In genomic region chr14:58299665-58300202, GRCh38 we compare ENCODE assay signal across 8 cellular contexts. TPM values are rescaled to one million over a fixed set of nuclear protein-coding genes. Genes with fewer than 3 reads are reported as not detected.
DNase-seq lines count a peak whose midpoint lies in the region; ATAC-seq and TF ChIP-seq lines count a peak whose summit lies in the region.

No MANE protein-coding gene starts in this region.

- TF ChIP-seq CTCF in HFFc6 (IDR thresholded peaks at IDR 0.05): no peak

- H3K27me3 Mint-ChIP-seq in HFFc6 (ENCODE audit: insufficient read depth): no peaks in the 10 kb centered on the region
- H3K27me3 Mint-ChIP-seq in activated CD8-positive, alpha-beta T cell treated with anti-CD3 and anti-CD28 coated beads, Interleukin-2, amount 10 ng/mL, durations not matched to agents 7 days and 5 days (ENCODE audit: low read depth): no peaks in the 10 kb centered on the region

- H3K4me1 Mint-ChIP-seq in HFFc6 (ENCODE audit: low read depth): peaks cover 28% of the 10 kb centered on the region
- H3K4me1 Mint-ChIP-seq in activated CD8-positive, alpha-beta T cell treated with anti-CD3 and anti-CD28 coated beads, Interleukin-2, amount 10 ng/mL, durations not matched to agents 7 days and 5 days (ENCODE audit: low read depth): peaks cover 18% of the 10 kb centered on the region

- H3K4me2 ChIP-seq in BLaER1 treated with 17β-estradiol and CSF1 and Interleukin-3, amounts not matched to agents 10 nM and 100 nM: peak overlapping the region; percentile 68 to 93 (median 83)

- H3K4me1 ChIP-seq in BLaER1 treated with 17β-estradiol and CSF1 and Interleukin-3, amounts not matched to agents 10 nM and 100 nM: peaks cover 3 to 32% (median 23%) of the 10 kb centered on the region in 10 experiments; a peak in 19 of 20 replicates

- no peaks in the 10 kb centered on the region for H3K27me3 ChIP-seq in BLaER1 treated with 17β-estradiol and CSF1 and Interleukin-3, amounts not matched to agents 10 nM and 100 nM

- POLR2A ChIA-PET in activated CD8-positive, alpha-beta T cell treated with anti-CD3 and anti-CD28 coated beads, Interleukin-2, amount 10 ng/mL, durations not matched to agents 7 days and 5 days (lab: Charles Lee): interaction anchor here (0.8 to 4.7 kb wide), 9 partner anchors 13 to 127 kb away, joined by 3 to 47 read pairs (median 3); partner anchors contain the start of genes KIAA0586, PSMA3 and TIMM9

- peaks cover 27 to 51% (median 41%) of the 10 kb centered on the region in 11 experiments for H3K36me3 ChIP-seq in BLaER1 treated with 17β-estradiol and CSF1 and Interleukin-3, amounts not matched to agents 10 nM and 100 nM

- H4K20me1 ChIP-seq in BLaER1 treated with 17β-estradiol and CSF1 and Interleukin-3, amounts not matched to agents 10 nM and 100 nM: peaks cover 28 to 71% (median 33%) of the 10 kb centered on the region in 11 experiments

- peaks cover 4% of the 10 kb centered on the region for H3K36me3 Mint-ChIP-seq in HFFc6 (ENCODE audit: low read depth)
- peaks cover 37% of the 10 kb centered on the region for H3K36me3 Mint-ChIP-seq in activated CD8-positive, alpha-beta T cell treated with anti-CD3 and anti-CD28 coated beads, Interleukin-2, amount 10 ng/mL, durations not matched to agents 7 days and 5 days (ENCODE audit: low read depth)

- H3K9me3 ChIP-seq in BLaER1 treated with 17β-estradiol and CSF1 and Interleukin-3, amounts not matched to agents 10 nM and 100 nM (replicated peaks in 1 of 11): no peaks in the 10 kb centered on the region

- no peak for ATAC-seq in activated CD8-positive, alpha-beta T cell treated with anti-CD3 and anti-CD28 coated beads, Interleukin-2, amount 10 ng/mL, durations not matched to agents 7 days and 5 days
- ATAC-seq in HG03159 (IDR thresholded peaks at IDR 0.05; ENCODE audit: unreplicated experiment): no peak
- no peak for ATAC-seq in GM18511 (IDR thresholded peaks at IDR 0.05; ENCODE audit: unreplicated experiment)

- H3K9me3 Mint-ChIP-seq in HFFc6: no peaks in the 10 kb centered on the region
- H3K9me3 Mint-ChIP-seq in activated CD8-positive, alpha-beta T cell treated with anti-CD3 and anti-CD28 coated beads, Interleukin-2, amount 10 ng/mL, durations not matched to agents 7 days and 5 days (ENCODE audit: insufficient read depth): no peaks in the 10 kb centered on the region

- peak overlapping the region; percentile 97; the same call in 1 of the 2 replicates for H3K4me3 Mint-ChIP-seq in HFFc6
- peak overlapping the region; percentile 92 for H3K4me3 Mint-ChIP-seq in activated CD8-positive, alpha-beta T cell treated with anti-CD3 and anti-CD28 coated beads, Interleukin-2, amount 10 ng/mL, durations not matched to agents 7 days and 5 days

- CTCF ChIA-PET in activated CD8-positive, alpha-beta T cell treated with anti-CD3 and anti-CD28 coated beads, Interleukin-2, amount 10 ng/mL, durations not matched to agents 7 days and 5 days (lab: Charles Lee): no interaction called here

- H3K9ac ChIP-seq in BLaER1 treated with 17β-estradiol and CSF1 and Interleukin-3, amounts not matched to agents 10 nM and 100 nM: peak overlapping the region; percentile 85 to 97 (median 94)

- H3K27ac Mint-ChIP-seq in HFFc6: peak overlapping the region; percentile 86
- peak overlapping the region; percentile 90 for H3K27ac Mint-ChIP-seq in activated CD8-positive, alpha-beta T cell treated with anti-CD3 and anti-CD28 coated beads, Interleukin-2, amount 10 ng/mL, durations not matched to agents 7 days and 5 days

- peak overlapping the region; percentile 83 to 100 (median 94) for H3K4me3 ChIP-seq in BLaER1 treated with 17β-estradiol and CSF1 and Interleukin-3, amounts not matched to agents 10 nM and 100 nM

- no peak for DNase-seq in HFFc6
- DNase-seq in activated CD8-positive, alpha-beta T cell treated with anti-CD3 and anti-CD28 coated beads, Interleukin-2, amount 10 ng/mL, durations not matched to agents 7 days and 5 days: no peak
- peak; percentile 5 for DNase-seq in glomerular visceral epithelial cell (ENCODE audit: extremely low spot score)
- peak; percentile 15 for DNase-seq in putamen (ENCODE audit: low spot score)
- DNase-seq in NCI-H146 (lab: John Stamatoyannopoulos, UW): no peak

- H3K27ac ChIP-seq in BLaER1 treated with 17β-estradiol and CSF1 and Interleukin-3, amounts not matched to agents 10 nM and 100 nM: peak overlapping the region; percentile 79 to 97 (median 91)

RNA-seq across cellular contexts. Expression of gene ARID4A, which starts 1.4 kb away (rescaled TPM):
- total RNA-seq in HFFc6 (2021; fragmentation: NEBNext Ultra II Directional; extraction: Animal tissue kit (Norgen Biotek cat#: 25700)): 10 to 100 TPM; 10.5 to 13.4 (median 12.3) TPM
- total RNA-seq in activated CD8-positive, alpha-beta T cell treated with anti-CD3 and anti-CD28 coated beads, Interleukin-2, amount 10 ng/mL, durations not matched to agents 7 days and 5 days: 10 to 100 TPM; 27.0 to 28.0 TPM

RNA-seq across cellular contexts. Expression of gene PSMA3, which starts 55.1 kb away (rescaled TPM):
- 100 to 1,000 TPM; 158 to 210 (median 187) TPM for total RNA-seq in HFFc6 (2021; fragmentation: NEBNext Ultra II Directional; extraction: Animal tissue kit (Norgen Biotek cat#: 25700))
- 100 to 1,000 TPM; 257 to 275 TPM for total RNA-seq in activated CD8-positive, alpha-beta T cell treated with anti-CD3 and anti-CD28 coated beads, Interleukin-2, amount 10 ng/mL, durations not matched to agents 7 days and 5 days

Comparison
In these comparisons a context has a peak if more than half of its experiments do, and no peak if none do; other contexts are left out.
1. DNase-seq: peak in glomerular visceral epithelial cell (single experiment) and putamen (single experiment); none in HFFc6 (single experiment), activated CD8-positive, alpha-beta T cell treated with anti-CD3 and anti-CD28 coated beads, Interleukin-2, amount 10 ng/mL, durations not matched to agents 7 days and 5 days (single experiment) and NCI-H146 (single experiment).